ENCODE assay signal across 7 cellular contexts in the genomic region with DNA sequence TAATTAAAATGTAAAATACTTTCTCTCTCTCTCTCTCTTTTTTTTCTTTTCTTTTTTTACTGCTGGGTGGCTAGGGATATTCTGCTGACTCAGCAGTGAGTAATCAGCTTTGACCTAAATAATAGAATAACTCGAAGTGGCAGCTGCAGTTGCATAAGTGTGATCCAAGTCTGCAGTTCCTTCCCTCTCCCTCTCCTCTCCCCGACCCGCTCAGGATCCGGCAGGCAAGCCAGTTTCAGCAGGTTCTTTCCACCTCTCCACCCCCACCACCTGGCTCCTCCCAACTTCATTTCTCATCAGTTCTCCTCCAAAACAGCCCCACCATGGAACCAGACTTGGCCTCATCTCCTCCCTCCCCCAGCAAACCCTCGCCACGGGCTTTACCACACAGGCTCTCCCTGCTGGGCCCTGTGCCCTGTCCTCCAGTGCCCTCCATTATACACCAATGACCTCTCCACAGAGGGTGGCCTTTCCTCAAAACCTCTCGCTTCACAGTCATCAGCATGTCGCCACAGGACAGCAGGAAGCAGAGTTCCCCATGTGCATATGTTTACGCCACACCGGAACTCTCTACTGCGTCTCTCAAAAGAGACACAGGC. TPM values are rescaled to one million over a fixed set of nuclear protein-coding genes. Genes with fewer than 3 reads are reported as not detected.
DNase-seq lines count a peak whose midpoint lies in the region; ATAC-seq, FAIRE-seq and TF ChIP-seq lines count a peak whose summit lies in the region.

No MANE protein-coding gene starts in this region.

- no peaks in the 10 kb centered on the region for H3K27me3 ChIP-seq in MG63
- H3K27me3 ChIP-seq in iPS-20b (ENCODE audit: insufficient read depth, low read length), result no peaks in the 10 kb centered on the region
- H3K27me3 ChIP-seq in small intestine (ENCODE audit: control insufficient read depth in 2 of 2, insufficient read depth in 2 of 2, low read length in 2 of 2), result no peaks in the 10 kb centered on the region

- peak overlapping the region; percentile 72 for H3K9ac ChIP-seq in iPS-20b (ENCODE audit: low read depth, low read length)

- H3K36me3 ChIP-seq in MG63 (no peaks in the 10 kb centered on the region), iPS-20b (ENCODE audit: insufficient read depth, low read depth, low read length) (peaks cover 70% of the 10 kb centered on the region), small intestine (ENCODE audit: control insufficient read depth in 2 of 2, insufficient read depth in 2 of 2, low read length in 2 of 2) (peaks cover 0 to 3% of the 10 kb centered on the region in 2 donors)

- H3K27ac ChIP-seq in iPS-20b (ENCODE audit: low read length) (peak overlapping the region; percentile 88), small intestine (ENCODE audit: low read depth in 1 of 2, low read length in 1 of 2) (peak overlapping the region; percentile 29 to 34)

- DNase-seq in MG63, result peak; percentile 60
- DNase-seq in small intestine, result peak; percentile 48
- DNase-seq in activated naive CD4-positive, alpha-beta T cell treated with Interleukin-2 at 50 U/mL for 16 hours, result no peak

- TF ChIP-seq CTCF in brain (conservative IDR thresholded peaks at IDR 0.05), result no peak

- peak overlapping the region; percentile 12 to 54 (median 45) for H3K4me3 Mint-ChIP-seq in brain

- peaks cover 14% of the 10 kb centered on the region for H3K27me3 Mint-ChIP-seq in brain

- H3K9me3 Mint-ChIP-seq in brain, result no peaks in the 10 kb centered on the region

- ATAC-seq in GM19452 (IDR thresholded peaks at IDR 0.05; ENCODE audit: unreplicated experiment) (no peak), GM18498 (IDR thresholded peaks at IDR 0.05; ENCODE audit: unreplicated experiment) (no peak)

- no peak overlapping the region for H3K4me3 ChIP-seq in MG63
- peak overlapping the region; percentile 23 for H3K4me3 ChIP-seq in iPS-20b (ENCODE audit: low read length)
- no peak overlapping the region for H3K4me3 ChIP-seq in small intestine (ENCODE audit: low read depth in 1 of 2, low read length in 2 of 2)

- FAIRE-seq in small intestine (lab: Jason Lieb, UNC), result no peak

- H3K4me1 Mint-ChIP-seq in brain, result peaks cover 39% of the 10 kb centered on the region

- H3K27ac Mint-ChIP-seq in brain, result peak overlapping the region; percentile 76 to 97 (median 82)

- H3K4me1 ChIP-seq in iPS-20b (ENCODE audit: insufficient read depth, low read length) (peaks cover 30% of the 10 kb centered on the region; the same call in 1 of the 2 replicates), small intestine (ENCODE audit: control insufficient read depth in 2 of 2, insufficient read depth in 1 of 2, low read depth in 1 of 2, low read length in 1 of 2) (peaks cover 3 to 11% of the 10 kb centered on the region in 2 donors)

- 49 to 52% (median 50%) methylated on average over 11 of the region's 11 CpGs for WGBS in small intestine, 3 donors

- peaks cover 5% of the 10 kb centered on the region for H3K36me3 Mint-ChIP-seq in brain

- H3K9me3 ChIP-seq in MG63 (no peaks in the 10 kb centered on the region), iPS-20b (ENCODE audit: insufficient read depth, low read depth, low read length) (no peaks in the 10 kb centered on the region), small intestine (ENCODE audit: control insufficient read depth, low read depth) (no peaks in the 10 kb centered on the region)

RNA-seq across cellular contexts. Expression of a gene that starts 22.4 kb away (rescaled TPM):
- total RNA-seq in MG63 (2014; rRNA removed; shearing (Covaris generic); ENCODE audit: low replicate concordance), result 0.13 and 8.4 TPM in 2 replicates
- polyA plus RNA-seq in brain (ENCODE audit: insufficient read depth, low read depth, low replicate concordance) (7.0 TPM), small intestine (10 to 100 TPM; 11.3 to 59.6 (median 20.1) TPM)

RNA-seq across cellular contexts. Expression of a gene that starts 42.0 kb away (rescaled TPM):
- total RNA-seq in MG63 (2014; rRNA removed; shearing (Covaris generic); ENCODE audit: low replicate concordance), result not detected in 2 replicates
- polyA plus RNA-seq in brain (ENCODE audit: insufficient read depth, low read depth, low replicate concordance) (not detected), small intestine (under 1 TPM in 1 of 3 donors, not detected in 2; 0.81 TPM)

RNA-seq across cellular contexts. Expression of a gene that starts 56.2 kb away (rescaled TPM):
- total RNA-seq in MG63 (2014; rRNA removed; shearing (Covaris generic); ENCODE audit: low replicate concordance), result not detected in 2 replicates
- polyA plus RNA-seq in brain (ENCODE audit: insufficient read depth, low read depth, low replicate concordance), result not detected
- polyA plus RNA-seq in small intestine, result under 1 TPM in 1 of 3 donors, not detected in 2; 0.04 TPM
